Comparison of ENCODE assay signal across 8 cellular contexts in the genomic region with DNA sequence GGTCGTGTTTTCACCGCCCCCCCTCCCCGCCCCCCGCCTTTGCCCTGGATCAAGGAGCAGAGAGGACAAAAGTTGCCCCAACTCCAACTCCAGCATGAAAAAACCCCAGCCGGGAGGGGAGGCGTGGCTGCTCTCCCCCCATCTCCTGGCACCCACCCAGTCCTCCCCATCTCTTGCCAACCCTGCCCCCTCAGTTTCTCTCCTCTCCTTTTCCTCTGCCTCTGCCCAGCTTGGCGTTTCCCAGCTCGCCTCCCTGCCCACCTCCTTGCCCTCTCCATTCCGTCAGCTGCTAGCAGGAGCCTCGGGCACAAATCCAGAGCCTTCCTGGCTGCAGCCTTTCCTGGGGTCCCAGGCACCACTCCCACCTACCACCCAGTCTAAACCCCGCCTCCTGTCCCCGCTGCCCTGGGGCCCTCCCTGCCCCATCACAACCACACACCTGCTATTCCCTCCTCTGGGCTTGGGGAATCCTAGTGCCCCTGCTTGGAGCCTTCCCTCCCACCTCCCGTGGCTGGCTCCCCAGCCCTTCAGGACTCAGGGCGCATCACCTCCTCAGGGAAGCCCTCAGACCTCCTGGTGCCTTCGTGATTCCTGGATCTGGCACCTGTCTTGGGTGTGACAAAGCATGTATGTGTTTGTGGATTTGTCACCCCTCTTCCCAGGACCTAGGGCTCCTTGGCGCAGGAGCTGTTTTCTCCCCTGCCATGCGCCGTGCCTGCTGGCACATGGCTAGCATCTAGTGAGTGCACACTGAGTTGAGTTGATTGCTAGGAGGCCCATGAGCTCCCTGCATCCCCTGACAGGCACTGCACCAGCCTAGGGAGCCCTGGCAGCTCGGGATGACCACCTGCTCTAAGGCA.
A peak's percentile ranks its signal among the peaks of the same experiment; 100 is the strongest.
DNase-seq lines count a peak whose midpoint lies in the region; ATAC-seq lines count a peak whose summit lies in the region.
"Had no signal": no experiment of that assay in that cellular context is flagged by ENCODE, and none has a peak within 500 bp of the region (broad histone marks: within the 10 kb centered on the region; RNA-seq: fewer than 3 reads in every experiment).

No MANE protein-coding gene starts in this region.

- peak overlapping the region; percentile 59 to 72 for H3K4me3 Mint-ChIP-seq in stimulated activated naive B cell treated with anti-CD40 and anti-IgM and Interleukin-4, amounts not matched to agents 10 μg/mL and 1 μg/mL and 100 μg/mL, for 72 hours
- H3K4me3 Mint-ChIP-seq in activated CD4-positive, alpha-beta memory T cell treated with anti-CD3 and anti-CD28 coated beads for 36 hours, result no peak overlapping the region

- H3K27me3 ChIP-seq in HAP-1 (ENCODE audit: low read depth), result no peaks in the 10 kb centered on the region

- intact Hi-C loops in activated CD4-positive, alpha-beta memory T cell treated with anti-CD3 and anti-CD28 coated beads for 36 hours (cut with micrococcal nuclease), result no loop called here

- peaks cover 7 to 8% of the 10 kb centered on the region in 2 donors for H3K4me1 Mint-ChIP-seq in stimulated activated naive B cell treated with anti-CD40 and anti-IgM and Interleukin-4, amounts not matched to agents 10 μg/mL and 1 μg/mL and 100 μg/mL, for 72 hours
- peaks cover 2% of the 10 kb centered on the region for H3K4me1 Mint-ChIP-seq in activated CD4-positive, alpha-beta memory T cell treated with anti-CD3 and anti-CD28 coated beads for 36 hours (ENCODE audit: low read depth)

- H3K4me1 ChIP-seq in HAP-1, result peaks cover 17% of the 10 kb centered on the region

- in situ Hi-C loops in HAP-1 (cut with MboI; ENCODE audit: low sequenced_read_pairs), result loop anchor here (5.0 kb wide), 1 partner anchor 379 kb away; no protein-coding TSS in a partner anchor

- peak overlapping the region; percentile 91 for H3K27ac Mint-ChIP-seq in stimulated activated naive B cell treated with anti-CD40 and anti-IgM and Interleukin-4, amounts not matched to agents 10 μg/mL and 1 μg/mL and 100 μg/mL, for 72 hours
- H3K27ac Mint-ChIP-seq in activated CD4-positive, alpha-beta memory T cell treated with anti-CD3 and anti-CD28 coated beads for 36 hours, result no peak overlapping the region
- H3K27ac Mint-ChIP-seq: naive B cell had no signal

- no peaks in the 10 kb centered on the region for H3K9me3 ChIP-seq in HAP-1

- peak in 1 of 2 experiments; percentile 49 for DNase-seq in HAP-1 (ENCODE audit: low spot score in 2 of 2)
- DNase-seq in OCI-M1 (lab: John Stamatoyannopoulos, UW), result peak; percentile 32
- peak; percentile 52 for DNase-seq in glomerular visceral epithelial cell (ENCODE audit: extremely low spot score)
- no peak for DNase-seq in stimulated activated naive B cell treated with anti-CD40 and anti-IgM and Interleukin-4, amounts not matched to agents 10 μg/mL and 1 μg/mL and 100 μg/mL, for 72 hours
- no peak for DNase-seq in activated CD4-positive, alpha-beta memory T cell treated with anti-CD3 and anti-CD28 coated beads for 36 hours
- DNase-seq in stimulated activated CD4-positive, alpha-beta T cell treated with anti-CD3 and anti-CD28 coated beads, Interleukin-4, amount 100 ng/mL, for 24 hours, result no peak
- DNase-seq: naive B cell had no signal

- POLR2A ChIA-PET in activated CD4-positive, alpha-beta memory T cell treated with anti-CD3 and anti-CD28 coated beads for 36 hours (lab: Charles Lee), result interaction anchor here (0.9 to 1.0 kb wide), 2 partner anchors 9 to 455 kb away, joined by 3 read pairs; a partner anchor contains a TSS

- peaks cover 33 to 47% of the 10 kb centered on the region in 2 donors for H3K27me3 Mint-ChIP-seq in stimulated activated naive B cell treated with anti-CD40 and anti-IgM and Interleukin-4, amounts not matched to agents 10 μg/mL and 1 μg/mL and 100 μg/mL, for 72 hours
- H3K27me3 Mint-ChIP-seq in activated CD4-positive, alpha-beta memory T cell treated with anti-CD3 and anti-CD28 coated beads for 36 hours, result peaks cover 15% of the 10 kb centered on the region

- H3K4me3 ChIP-seq in HAP-1, result peak overlapping the region; percentile 14

- H3K36me3 ChIP-seq in HAP-1 (replicated peaks), result no peaks in the 10 kb centered on the region

- no peak for ATAC-seq in stimulated activated naive B cell treated with anti-CD40 and anti-IgM and Interleukin-4, amounts not matched to agents 10 μg/mL and 1 μg/mL and 100 μg/mL, for 72 hours (replicated peaks)
- no peak for ATAC-seq in HG03045 (IDR thresholded peaks at IDR 0.05; ENCODE audit: unreplicated experiment)

- H3K36me3 Mint-ChIP-seq in stimulated activated naive B cell treated with anti-CD40 and anti-IgM and Interleukin-4, amounts not matched to agents 10 μg/mL and 1 μg/mL and 100 μg/mL, for 72 hours, result no peaks in the 10 kb centered on the region
- H3K36me3 Mint-ChIP-seq in activated CD4-positive, alpha-beta memory T cell treated with anti-CD3 and anti-CD28 coated beads for 36 hours, result no peaks in the 10 kb centered on the region
- H3K36me3 Mint-ChIP-seq: naive B cell had no signal

- no peaks in the 10 kb centered on the region for H3K9me3 Mint-ChIP-seq in stimulated activated naive B cell treated with anti-CD40 and anti-IgM and Interleukin-4, amounts not matched to agents 10 μg/mL and 1 μg/mL and 100 μg/mL, for 72 hours
- H3K9me3 Mint-ChIP-seq in activated CD4-positive, alpha-beta memory T cell treated with anti-CD3 and anti-CD28 coated beads for 36 hours, result no peaks in the 10 kb centered on the region

- CTCF ChIA-PET in activated CD4-positive, alpha-beta memory T cell treated with anti-CD3 and anti-CD28 coated beads for 36 hours (lab: Charles Lee), result interaction anchor here (0.7 to 3.3 kb wide), 4 partner anchors 10 to 380 kb away, joined by 3 to 17 read pairs (median 6); no protein-coding TSS in a partner anchor

Comparison
In these comparisons a context has a peak if more than half of its experiments do, and no peak if none do; other contexts are left out.
1. DNase-seq: peak in OCI-M1 (single experiment) and glomerular visceral epithelial cell (single experiment); none in stimulated activated naive B cell treated with anti-CD40 and anti-IgM and Interleukin-4, amounts not matched to agents 10 μg/mL and 1 μg/mL and 100 μg/mL, for 72 hours (single experiment), activated CD4-positive, alpha-beta memory T cell treated with anti-CD3 and anti-CD28 coated beads for 36 hours (single experiment) and stimulated activated CD4-positive, alpha-beta T cell treated with anti-CD3 and anti-CD28 coated beads, Interleukin-4, amount 100 ng/mL, for 24 hours (single experiment).